Comparison of ENCODE assay signal across 8 cellular contexts in genomic region chr16:4115209-4115940, GRCh38. TPM values are rescaled to one million over a fixed set of nuclear protein-coding genes. Genes with fewer than 3 reads are reported as not detected.
DNase-seq lines count a peak whose midpoint lies in the region; ATAC-seq and TF ChIP-seq lines count a peak whose summit lies in the region.

No MANE protein-coding gene starts in this region.

- intact Hi-C loops in activated B cell treated with CpG ODN at 0.5 μM for 24 hours (cut with micrococcal nuclease), result loop anchor here (5.0 kb wide), 2 partner anchors 67 to 192 kb away; no protein-coding TSS in a partner anchor

- H3K4me3 Mint-ChIP-seq in activated B cell treated with CpG ODN at 0.5 μM for 24 hours, result peak overlapping the region; percentile 71

- DNase-seq in LHCN-M2 (ENCODE audit: low read depth), result peak; percentile 57
- DNase-seq in activated B cell treated with CpG ODN at 0.5 μM for 24 hours, result peak; percentile 43
- peak; percentile 80 for DNase-seq in choroid plexus epithelial cell (ENCODE audit: low read depth)
- peak; percentile 54 for DNase-seq in left lobe of liver (ENCODE audit: low spot score)
- peak; percentile 36 to 37 for DNase-seq in stimulated activated CD4-positive, alpha-beta T cell treated with anti-CD3 and anti-CD28 coated beads, Interleukin-2, amount 100 ng/mL, for 48 hours
- DNase-seq in mesenteric fat pad (ENCODE audit: low spot score), result no peak

- CTCF ChIA-PET in activated B cell treated with CpG ODN at 0.5 μM for 24 hours (lab: Charles Lee), result interaction anchor here (0.8 kb wide), 1 partner anchor 138 kb away, joined by 3 read pairs; no protein-coding TSS in a partner anchor

- H3K27me3 ChIP-seq in BLaER1, result no peaks in the 10 kb centered on the region

- ATAC-seq in GM19395 (IDR thresholded peaks at IDR 0.05; ENCODE audit: unreplicated experiment) (peak; percentile 22), activated B cell treated with CpG ODN at 0.5 μM for 24 hours (ENCODE audit: low read depth) (peak; percentile 34), left lobe of liver (peak; percentile 38)

- peak overlapping the region; percentile 86 for H3K27ac ChIP-seq in BLaER1

- no peak for TF ChIP-seq CTCF in activated B cell treated with CpG ODN at 0.5 μM for 24 hours (IDR thresholded peaks at IDR 0.05)
- no peak for TF ChIP-seq CTCF in choroid plexus epithelial cell (conservative IDR thresholded peaks at IDR 0.05; ENCODE audit: low read depth, low read length)

- no peaks in the 10 kb centered on the region for H3K9me3 Mint-ChIP-seq in activated B cell treated with CpG ODN at 0.5 μM for 24 hours

- peak overlapping the region; percentile 98 for H3K4me2 ChIP-seq in BLaER1

- H3K36me3 ChIP-seq in BLaER1, result peaks cover 30% of the 10 kb centered on the region

- peaks cover 4% of the 10 kb centered on the region for H3K27me3 Mint-ChIP-seq in activated B cell treated with CpG ODN at 0.5 μM for 24 hours

- H3K9me3 ChIP-seq in BLaER1, result no peaks in the 10 kb centered on the region

- H4K20me1 ChIP-seq in BLaER1, result peaks cover 52% of the 10 kb centered on the region

- peaks cover 8% of the 10 kb centered on the region for H3K4me1 Mint-ChIP-seq in activated B cell treated with CpG ODN at 0.5 μM for 24 hours

- H3K27ac Mint-ChIP-seq in activated B cell treated with CpG ODN at 0.5 μM for 24 hours, result no peak overlapping the region

- H3K4me1 ChIP-seq in BLaER1, result peaks cover 37% of the 10 kb centered on the region

- H3K4me3 ChIP-seq in BLaER1 (peak overlapping the region; percentile 92), choroid plexus epithelial cell (ENCODE audit: low read depth, low read length) (peak overlapping the region; percentile 61)

- peak overlapping the region; percentile 90 for H3K9ac ChIP-seq in BLaER1

- POLR2A ChIA-PET in activated B cell treated with CpG ODN at 0.5 μM for 24 hours (lab: Charles Lee), result interaction anchor here (1.1 kb wide), 1 partner anchor 138 kb away, joined by 4 read pairs; no protein-coding TSS in a partner anchor

- no peaks in the 10 kb centered on the region for H3K36me3 Mint-ChIP-seq in activated B cell treated with CpG ODN at 0.5 μM for 24 hours (ENCODE audit: low read depth)

RNA-seq across cellular contexts. Expression of gene ADCY9, which starts 0.9 kb away (rescaled TPM):
- total RNA-seq in LHCN-M2 (2014; rRNA removed) (8.8 and 11.7 TPM in 2 replicates), activated B cell treated with CpG ODN at 0.5 μM for 24 hours (1.3 and 2.0 TPM in 2 replicates), left lobe of liver (25.4 TPM), mesenteric fat pad (11.7 TPM)
- polyA plus RNA-seq in LHCN-M2 (2012), result 12.0 TPM
